ENCODE assay signal across 8 cellular contexts in genomic region chr1:150363426-150364230, GRCh38.
DNase-seq lines count a peak whose midpoint lies in the region; ATAC-seq and TF ChIP-seq lines count a peak whose summit lies in the region.

RPRD2 (plus strand) TSS chr1:150364147; CDS start chr1:150364715, 568 bp downstream.

- H3K36me3 Mint-ChIP-seq in central memory CD8-positive, alpha-beta T cell (ENCODE audit: insufficient read depth): peaks cover 28% of the 10 kb centered on the region

- no peak for TF ChIP-seq CTCF in AG09319 (IDR thresholded peaks at IDR 0.05; ENCODE audit: low read depth, low read length)

- H3K27ac Mint-ChIP-seq in central memory CD8-positive, alpha-beta T cell (ENCODE audit: low read depth): peak within 1 kb of the TSS; percentile 98

- DNase-seq in AG09319 (ENCODE audit: extremely low read depth, low read depth) (peak; percentile 99), NCI-H446 (lab: John Stamatoyannopoulos, UW) (peak; percentile 99 to 100), iris pigment epithelial cell (ENCODE audit: low read depth) (peak; percentile 99)
- DNase-seq in activated CD4-positive, CD25-positive, alpha-beta regulatory T cell treated with anti-CD3 and anti-CD28 coated beads, Interleukin-2, amount 50 U/mL, for 16 hours (ENCODE audit: low read depth, low spot score): peak; percentile 98
- peak; percentile 92 to 99 for DNase-seq in central memory CD8-positive, alpha-beta T cell (ENCODE audit: low spot score in 2 of 2)
- DNase-seq in stimulated activated CD4-positive, alpha-beta T cell treated with anti-CD3 and anti-CD28 coated beads, Interleukin-12 subunit alpha, Interleukin-12 subunit beta, amount 100 ng/mL, for 24 hours (ENCODE audit: low read depth in 2 of 2): peak; percentile 97 to 98

- peaks cover 32% of the 10 kb centered on the region for H3K4me1 Mint-ChIP-seq in central memory CD8-positive, alpha-beta T cell

- H3K4me3 Mint-ChIP-seq in central memory CD8-positive, alpha-beta T cell: peak within 1 kb of the TSS; percentile 96

- no peaks in the 10 kb centered on the region for H3K27me3 Mint-ChIP-seq in central memory CD8-positive, alpha-beta T cell

- ATAC-seq in GM19025 (IDR thresholded peaks at IDR 0.05; ENCODE audit: low read depth, unreplicated experiment) (peak; percentile 78), HG03342 (IDR thresholded peaks at IDR 0.05; ENCODE audit: unreplicated experiment) (peak; percentile 82)
- ATAC-seq in central memory CD8-positive, alpha-beta T cell (replicated peaks; ENCODE audit: extremely low read depth, poor library complexity, severe bottlenecking): peak; percentile 95

- no peaks in the 10 kb centered on the region for H3K9me3 Mint-ChIP-seq in central memory CD8-positive, alpha-beta T cell

Comparison
In these comparisons a context has a peak if more than half of its experiments do, and no peak if none do; other contexts are left out.
1. Peak in every context shown above with its lines: DNase-seq and ATAC-seq.